Comparison of ENCODE assay signal across 8 cellular contexts in the genomic region with DNA sequence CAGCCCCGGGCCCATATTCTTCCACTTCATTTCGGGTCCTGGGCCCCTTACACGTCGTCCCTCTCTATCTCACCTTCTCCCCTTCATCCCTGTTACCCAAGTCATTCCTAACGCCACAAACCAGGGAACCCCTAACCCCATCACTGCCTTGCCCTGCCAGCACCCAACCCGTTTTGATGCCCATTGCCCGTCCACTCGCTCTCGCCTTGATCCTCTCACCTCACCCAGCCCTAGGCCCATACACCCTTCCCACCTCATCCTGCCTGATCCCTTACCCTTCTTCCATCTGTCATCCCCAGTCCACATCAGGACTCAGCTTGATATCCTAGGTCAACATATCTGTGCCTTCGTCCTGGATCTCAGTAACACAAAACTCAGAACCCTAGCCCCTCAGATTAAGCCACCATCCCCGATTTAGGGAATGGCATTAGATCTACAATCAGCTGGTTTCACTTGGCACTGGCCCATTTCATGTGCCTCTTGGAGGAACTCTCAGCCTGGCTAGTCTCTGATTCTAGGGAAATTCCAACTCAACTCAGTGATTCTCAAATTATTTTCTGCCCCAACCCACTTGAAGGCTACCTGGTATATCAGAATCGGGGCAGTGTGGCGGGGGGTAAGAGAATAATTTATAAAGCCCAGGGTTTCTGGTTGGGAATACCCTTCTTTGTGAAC. TPM values are rescaled to one million over a fixed set of nuclear protein-coding genes. Genes with fewer than 3 reads are reported as not detected.
DNase-seq lines count a peak whose midpoint lies in the region; ATAC-seq and TF ChIP-seq lines count a peak whose summit lies in the region.

No MANE protein-coding gene starts in this region.

- TF ChIP-seq CTCF in brain (conservative IDR thresholded peaks at IDR 0.05) = no peak
- TF ChIP-seq CTCF in uterus (IDR thresholded peaks at IDR 0.05) = no peak

- peaks cover 51% of the 10 kb centered on the region for H3K36me3 Mint-ChIP-seq in activated naive CD4-positive, alpha-beta T cell treated with anti-CD3 and anti-CD28 coated beads, Interleukin-2, amount 10 ng/mL, durations not matched to agents 7 days and 5 days
- peaks cover 41% of the 10 kb centered on the region for H3K36me3 Mint-ChIP-seq in brain
- peaks cover 12% of the 10 kb centered on the region for H3K36me3 Mint-ChIP-seq in memory B cell

- H3K9me3 Mint-ChIP-seq in activated naive CD4-positive, alpha-beta T cell treated with anti-CD3 and anti-CD28 coated beads, Interleukin-2, amount 10 ng/mL, durations not matched to agents 7 days and 5 days = no peaks in the 10 kb centered on the region
- H3K9me3 Mint-ChIP-seq in brain = no peaks in the 10 kb centered on the region
- no peaks in the 10 kb centered on the region for H3K9me3 Mint-ChIP-seq in memory B cell

- CTCF ChIA-PET in activated naive CD4-positive, alpha-beta T cell treated with anti-CD3 and anti-CD28 coated beads, Interleukin-2, amount 10 ng/mL, durations not matched to agents 7 days and 5 days (lab: Charles Lee) = no interaction called here

- H3K36me3 ChIP-seq in uterus = no peaks in the 10 kb centered on the region

- no peaks in the 10 kb centered on the region for H3K27me3 ChIP-seq in uterus

- peak overlapping the region; percentile 87 for H3K4me3 ChIP-seq in uterus

- H3K4me1 ChIP-seq in uterus = peaks cover 9 to 13% of the 10 kb centered on the region in 2 donors

- intact Hi-C loops in uterus (cut with DNase I; ENCODE audit: low total_unique reads) = no loop called here

- no peaks in the 10 kb centered on the region for H3K27me3 Mint-ChIP-seq in activated naive CD4-positive, alpha-beta T cell treated with anti-CD3 and anti-CD28 coated beads, Interleukin-2, amount 10 ng/mL, durations not matched to agents 7 days and 5 days
- H3K27me3 Mint-ChIP-seq in brain (peaks cover 12% of the 10 kb centered on the region), memory B cell (no peaks in the 10 kb centered on the region)

- peak overlapping the region; percentile 87 for H3K27ac ChIP-seq in uterus

- H3K9me3 ChIP-seq in uterus = no peaks in the 10 kb centered on the region

- TF ChIP-seq POLR2A in uterus (IDR thresholded peaks at IDR 0.05) = no peak

- H3K27ac Mint-ChIP-seq in activated naive CD4-positive, alpha-beta T cell treated with anti-CD3 and anti-CD28 coated beads, Interleukin-2, amount 10 ng/mL, durations not matched to agents 7 days and 5 days = peak overlapping the region; percentile 96
- H3K27ac Mint-ChIP-seq in brain = peak overlapping the region; percentile 65 to 96 (median 94)
- H3K27ac Mint-ChIP-seq in memory B cell = peak overlapping the region; percentile 98

- H3K4me1 Mint-ChIP-seq in activated naive CD4-positive, alpha-beta T cell treated with anti-CD3 and anti-CD28 coated beads, Interleukin-2, amount 10 ng/mL, durations not matched to agents 7 days and 5 days = peaks cover 53% of the 10 kb centered on the region
- peaks cover 50% of the 10 kb centered on the region for H3K4me1 Mint-ChIP-seq in brain
- H3K4me1 Mint-ChIP-seq in memory B cell = peaks cover 30% of the 10 kb centered on the region

- no peak for DNase-seq in activated naive CD4-positive, alpha-beta T cell treated with anti-CD3 and anti-CD28 coated beads, Interleukin-2, amount 10 ng/mL, durations not matched to agents 7 days and 5 days
- no peak for DNase-seq in activated naive CD4-positive, alpha-beta T cell (lab: John Stamatoyannopoulos, UW)
- DNase-seq in memory B cell (ENCODE audit: low spot score in 2 of 2) (peak in 1 of 2 donors; percentile 18), uterus (no peak), NCI-H1694 (lab: John Stamatoyannopoulos, UW) (no peak), islet precursor cell (no peak)

- ATAC-seq in memory B cell (ENCODE audit: low read depth) (no peak), GM21447 (IDR thresholded peaks at IDR 0.05; ENCODE audit: unreplicated experiment) (no peak)

- peak overlapping the region; percentile 83 for H3K4me3 Mint-ChIP-seq in activated naive CD4-positive, alpha-beta T cell treated with anti-CD3 and anti-CD28 coated beads, Interleukin-2, amount 10 ng/mL, durations not matched to agents 7 days and 5 days
- H3K4me3 Mint-ChIP-seq in brain = peak overlapping the region; percentile 91 to 99 (median 95)
- peak overlapping the region; percentile 93 for H3K4me3 Mint-ChIP-seq in memory B cell

RNA-seq across cellular contexts. Expression of gene CHMP5, which starts 0.5 kb away (rescaled TPM):
- polyA plus RNA-seq in brain (ENCODE audit: insufficient read depth, low read depth, low replicate concordance) = 65.5 TPM
- 10 to 100 TPM; 53.5 to 91.7 (median 61.7) TPM for total RNA-seq in uterus

RNA-seq across cellular contexts. Expression of gene BAG1, which starts 0.8 kb away (rescaled TPM):
- polyA plus RNA-seq in brain (ENCODE audit: insufficient read depth, low read depth, low replicate concordance) = 123 TPM
- 100 to 1,000 TPM in 1 of 4 donors, 10 to 100 TPM in 3; 39.7 to 143 (median 59.4) TPM for total RNA-seq in uterus

RNA-seq across cellular contexts. Expression of gene NFX1, which starts 25.0 kb away (rescaled TPM):
- polyA plus RNA-seq in brain (ENCODE audit: insufficient read depth, low read depth, low replicate concordance) = 25.8 TPM
- total RNA-seq in uterus = 10 to 100 TPM; 18.5 to 52.9 (median 27.9) TPM

RNA-seq across cellular contexts. Expression of gene SPINK4, which starts 25.4 kb away (rescaled TPM):
- not detected for polyA plus RNA-seq in brain (ENCODE audit: insufficient read depth, low read depth, low replicate concordance)
- not detected for total RNA-seq in uterus
